In the genomic region with DNA sequence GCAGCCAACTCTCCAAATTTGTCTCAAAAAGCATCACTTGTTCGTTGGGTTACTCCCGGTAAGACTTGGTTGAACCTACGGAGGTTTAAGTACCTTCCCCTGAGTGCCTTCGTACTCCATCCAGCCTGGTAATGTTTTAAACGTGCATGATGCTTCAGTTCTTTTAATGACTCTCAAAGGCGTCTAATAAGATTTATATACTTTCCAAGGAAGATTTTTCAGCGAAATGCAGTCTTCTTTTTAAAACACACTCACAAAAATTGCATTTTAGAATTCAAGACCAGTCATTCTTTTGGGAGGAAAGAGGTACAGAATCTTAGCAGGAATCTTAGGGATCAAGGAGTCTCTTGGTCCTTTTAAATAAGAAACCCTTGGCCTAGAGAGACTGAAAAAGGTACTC, we compare ENCODE assay signal across 8 cellular contexts. TPM values are rescaled to one million over a fixed set of nuclear protein-coding genes. Genes with fewer than 3 reads are reported as not detected.
A peak's percentile ranks its signal among the peaks of the same experiment; 100 is the strongest.
DNase-seq lines count a peak whose midpoint lies in the region; ATAC-seq and TF ChIP-seq lines count a peak whose summit lies in the region.

No MANE protein-coding gene starts in this region.

- peak overlapping the region; percentile 64 for H3K4me3 Mint-ChIP-seq in GM23338

- H3K27me3 Mint-ChIP-seq in GM23338 (ENCODE audit: insufficient read depth, low read depth, poor library complexity): peaks cover 52% of the 10 kb centered on the region

- ATAC-seq in GM23338 (no peak), gastroesophageal sphincter (no peak), GM19023 (IDR thresholded peaks at IDR 0.05; ENCODE audit: unreplicated experiment) (no peak)

- H3K9me3 ChIP-seq in WERI-Rb-1 (ENCODE audit: severe bottlenecking) (no peaks in the 10 kb centered on the region), gastroesophageal sphincter (no peaks in the 10 kb centered on the region), skeletal muscle satellite cell (replicated peaks; ENCODE audit: low read length) (no peaks in the 10 kb centered on the region)

- intact Hi-C loops in posterior cingulate gyrus (cut with DNase I): no loop called here

- H4K20me1 ChIP-seq in GM23338 (replicated peaks; ENCODE audit: insufficient read depth): no peaks in the 10 kb centered on the region

- H3K9me3 Mint-ChIP-seq in GM23338: no peaks in the 10 kb centered on the region; the same call in 2 of the 3 replicates

- H3K27me3 ChIP-seq in GM23338 (ENCODE audit: insufficient read depth) (peaks cover 79% of the 10 kb centered on the region), WERI-Rb-1 (ENCODE audit: insufficient read depth, low read depth, severe bottlenecking) (peaks cover 18% of the 10 kb centered on the region), gastroesophageal sphincter (peaks cover 28% of the 10 kb centered on the region), skeletal muscle satellite cell (ENCODE audit: control insufficient read depth, insufficient read depth, low read length) (no peaks in the 10 kb centered on the region)

- no peaks in the 10 kb centered on the region for H3K9me2 ChIP-seq in GM23338 (ENCODE audit: insufficient read depth)

- TF ChIP-seq EP300 in gastroesophageal sphincter (IDR thresholded peaks at IDR 0.05): no peak

- H2AFZ ChIP-seq in GM23338: peak overlapping the region; percentile 96

- H3K79me2 ChIP-seq in GM23338 (replicated peaks; ENCODE audit: insufficient read depth): no peaks in the 10 kb centered on the region

- H3K4me2 ChIP-seq in GM23338 (peak overlapping the region; percentile 100), skeletal muscle satellite cell (ENCODE audit: low read length) (peak overlapping the region; percentile 85)

- no peak overlapping the region for H3K9ac ChIP-seq in skeletal muscle satellite cell (ENCODE audit: low read depth, low read length)

- peaks cover 7% of the 10 kb centered on the region; the same call in 1 of the 2 replicates for H3K4me1 ChIP-seq in GM23338 (ENCODE audit: insufficient read depth)
- peaks cover 0 to 26% (median 0%) of the 10 kb centered on the region in 3 donors for H3K4me1 ChIP-seq in gastroesophageal sphincter
- peaks cover 3% of the 10 kb centered on the region for H3K4me1 ChIP-seq in skeletal muscle satellite cell (ENCODE audit: control insufficient read depth, insufficient read depth, low read length)

- TF ChIP-seq POLR2A in gastroesophageal sphincter (IDR thresholded peaks at IDR 0.05): no peak

- H3K4me3 ChIP-seq in GM23338: peak overlapping the region; percentile 91
- H3K4me3 ChIP-seq in WERI-Rb-1 (ENCODE audit: low read depth, low read length): peak overlapping the region; percentile 66
- H3K4me3 ChIP-seq in gastroesophageal sphincter: peak overlapping the region; percentile 54 to 73
- peak overlapping the region; percentile 70 for H3K4me3 ChIP-seq in skeletal muscle satellite cell (ENCODE audit: low read length)

- H3K4me1 Mint-ChIP-seq in GM23338: peaks cover 5% of the 10 kb centered on the region; the same call in 2 of the 3 replicates

- H3K27ac Mint-ChIP-seq in GM23338: no peak overlapping the region

- DNase-seq in GM23338 (ENCODE audit: low spot score) (peak; percentile 13), WERI-Rb-1 (no peak), posterior cingulate gyrus (no peak), retina (no peak)
- no peak for DNase-seq in stimulated activated CD4-positive, alpha-beta T cell treated with anti-CD3 and anti-CD28 coated beads, Interleukin-12 subunit alpha, Interleukin-12 subunit beta, amount 100 ng/mL, for 4 hours

- H3K27ac ChIP-seq in GM23338 (ENCODE audit: low read depth): no peak overlapping the region
- no peak overlapping the region for H3K27ac ChIP-seq in WERI-Rb-1
- no peak overlapping the region for H3K27ac ChIP-seq in gastroesophageal sphincter

- no peak for TF ChIP-seq CTCF in GM23338 (conservative IDR thresholded peaks at IDR 0.05; ENCODE audit: low read depth in 2 of 2)
- no peak for TF ChIP-seq CTCF in WERI-Rb-1 (IDR thresholded peaks at IDR 0.05; ENCODE audit: low read depth, low read length)
- no peak for TF ChIP-seq CTCF in gastroesophageal sphincter (IDR thresholded peaks at IDR 0.05)

- 0 out of 2 replicates have a peak, but pooled peaks cover 5% of the 10 kb centered on the region for H3F3A ChIP-seq in GM23338 (replicated peaks; ENCODE audit: low read depth)

- no peaks in the 10 kb centered on the region for H3K36me3 ChIP-seq in GM23338 (ENCODE audit: insufficient read depth)
- H3K36me3 ChIP-seq in WERI-Rb-1: no peaks in the 10 kb centered on the region
- no peaks in the 10 kb centered on the region for H3K36me3 ChIP-seq in gastroesophageal sphincter
- H3K36me3 ChIP-seq in skeletal muscle satellite cell (ENCODE audit: insufficient read depth, low read length): no peaks in the 10 kb centered on the region

- WGBS in gastroesophageal sphincter (ENCODE audit: low coverage in 1 of 2), 2 donors: 23 to 34% methylated on average over 4 to 7 of the region's 7 CpGs

- no peaks in the 10 kb centered on the region; the same call in 2 of the 3 replicates for H3K36me3 Mint-ChIP-seq in GM23338 (ENCODE audit: low read depth)

TF ChIP-seq in GM23338, 12 proteins besides CTCF, POLR2A, EP300 and RAD21:
- TF ChIP-seq CREB1 (CRISPR knock-in tag; IDR thresholded peaks at IDR 0.05; ENCODE audit: low read depth) (no peak), EZH2 (IDR thresholded peaks at IDR 0.05; ENCODE audit: low read depth, unreplicated experiment) (peak; percentile 71)

RNA-seq across cellular contexts. Expression of a gene that starts 0.4 kb away (rescaled TPM):
- 0.74 and 1.0 TPM in 2 replicates for total RNA-seq in GM23338 (2014; rRNA removed; shearing (Covaris generic))
- polyA plus RNA-seq in GM23338 (2016; fragmentation: Nextera tagmentation; extraction: Ambion mirVana): 0.24 and 0.44 TPM in 2 replicates
- total RNA-seq in gastroesophageal sphincter: 1 to 10 TPM in 2 of 4 donors, under 1 TPM in 2; 0.50 to 8.9 (median 3.3) TPM
- total RNA-seq in skeletal muscle satellite cell (2012; rRNA removed): under 0.01 TPM in 1 of 2 replicates, not detected in the other
